Comparison of ENCODE assay signal across 1 cellular context in the genomic region with DNA sequence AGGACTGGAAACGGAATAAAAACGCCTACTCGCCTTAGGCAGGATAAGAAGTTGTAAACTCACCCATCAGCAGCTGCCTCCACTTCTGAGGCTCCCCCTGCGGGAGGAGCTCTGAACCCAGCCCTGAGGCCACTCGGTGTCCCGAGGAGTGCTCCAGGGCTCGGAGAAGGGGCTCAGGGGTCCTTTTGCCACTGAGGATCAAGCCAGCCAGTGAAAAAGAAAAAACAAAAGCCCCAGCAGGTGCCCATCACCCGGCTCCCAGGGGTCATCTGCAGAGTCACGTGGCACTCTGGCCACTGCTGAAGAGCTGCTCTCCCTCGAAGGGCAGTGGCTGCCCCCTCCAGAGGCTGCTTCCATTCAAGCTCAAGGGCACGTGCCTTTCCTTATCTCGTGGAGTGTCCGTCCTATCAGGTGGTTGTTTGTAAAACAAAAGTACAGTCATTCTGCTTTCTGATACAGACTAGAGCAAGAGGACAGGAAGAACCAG.
A peak's percentile ranks its signal among the peaks of the same experiment; 100 is the strongest.
TF ChIP-seq lines count a peak whose summit lies in the region.

No MANE protein-coding gene starts in this region.

TF ChIP-seq in K562, 482 proteins besides CTCF, POLR2A, EP300 and RAD21 (continued from another document):
- TF ChIP-seq, protein P1, sequence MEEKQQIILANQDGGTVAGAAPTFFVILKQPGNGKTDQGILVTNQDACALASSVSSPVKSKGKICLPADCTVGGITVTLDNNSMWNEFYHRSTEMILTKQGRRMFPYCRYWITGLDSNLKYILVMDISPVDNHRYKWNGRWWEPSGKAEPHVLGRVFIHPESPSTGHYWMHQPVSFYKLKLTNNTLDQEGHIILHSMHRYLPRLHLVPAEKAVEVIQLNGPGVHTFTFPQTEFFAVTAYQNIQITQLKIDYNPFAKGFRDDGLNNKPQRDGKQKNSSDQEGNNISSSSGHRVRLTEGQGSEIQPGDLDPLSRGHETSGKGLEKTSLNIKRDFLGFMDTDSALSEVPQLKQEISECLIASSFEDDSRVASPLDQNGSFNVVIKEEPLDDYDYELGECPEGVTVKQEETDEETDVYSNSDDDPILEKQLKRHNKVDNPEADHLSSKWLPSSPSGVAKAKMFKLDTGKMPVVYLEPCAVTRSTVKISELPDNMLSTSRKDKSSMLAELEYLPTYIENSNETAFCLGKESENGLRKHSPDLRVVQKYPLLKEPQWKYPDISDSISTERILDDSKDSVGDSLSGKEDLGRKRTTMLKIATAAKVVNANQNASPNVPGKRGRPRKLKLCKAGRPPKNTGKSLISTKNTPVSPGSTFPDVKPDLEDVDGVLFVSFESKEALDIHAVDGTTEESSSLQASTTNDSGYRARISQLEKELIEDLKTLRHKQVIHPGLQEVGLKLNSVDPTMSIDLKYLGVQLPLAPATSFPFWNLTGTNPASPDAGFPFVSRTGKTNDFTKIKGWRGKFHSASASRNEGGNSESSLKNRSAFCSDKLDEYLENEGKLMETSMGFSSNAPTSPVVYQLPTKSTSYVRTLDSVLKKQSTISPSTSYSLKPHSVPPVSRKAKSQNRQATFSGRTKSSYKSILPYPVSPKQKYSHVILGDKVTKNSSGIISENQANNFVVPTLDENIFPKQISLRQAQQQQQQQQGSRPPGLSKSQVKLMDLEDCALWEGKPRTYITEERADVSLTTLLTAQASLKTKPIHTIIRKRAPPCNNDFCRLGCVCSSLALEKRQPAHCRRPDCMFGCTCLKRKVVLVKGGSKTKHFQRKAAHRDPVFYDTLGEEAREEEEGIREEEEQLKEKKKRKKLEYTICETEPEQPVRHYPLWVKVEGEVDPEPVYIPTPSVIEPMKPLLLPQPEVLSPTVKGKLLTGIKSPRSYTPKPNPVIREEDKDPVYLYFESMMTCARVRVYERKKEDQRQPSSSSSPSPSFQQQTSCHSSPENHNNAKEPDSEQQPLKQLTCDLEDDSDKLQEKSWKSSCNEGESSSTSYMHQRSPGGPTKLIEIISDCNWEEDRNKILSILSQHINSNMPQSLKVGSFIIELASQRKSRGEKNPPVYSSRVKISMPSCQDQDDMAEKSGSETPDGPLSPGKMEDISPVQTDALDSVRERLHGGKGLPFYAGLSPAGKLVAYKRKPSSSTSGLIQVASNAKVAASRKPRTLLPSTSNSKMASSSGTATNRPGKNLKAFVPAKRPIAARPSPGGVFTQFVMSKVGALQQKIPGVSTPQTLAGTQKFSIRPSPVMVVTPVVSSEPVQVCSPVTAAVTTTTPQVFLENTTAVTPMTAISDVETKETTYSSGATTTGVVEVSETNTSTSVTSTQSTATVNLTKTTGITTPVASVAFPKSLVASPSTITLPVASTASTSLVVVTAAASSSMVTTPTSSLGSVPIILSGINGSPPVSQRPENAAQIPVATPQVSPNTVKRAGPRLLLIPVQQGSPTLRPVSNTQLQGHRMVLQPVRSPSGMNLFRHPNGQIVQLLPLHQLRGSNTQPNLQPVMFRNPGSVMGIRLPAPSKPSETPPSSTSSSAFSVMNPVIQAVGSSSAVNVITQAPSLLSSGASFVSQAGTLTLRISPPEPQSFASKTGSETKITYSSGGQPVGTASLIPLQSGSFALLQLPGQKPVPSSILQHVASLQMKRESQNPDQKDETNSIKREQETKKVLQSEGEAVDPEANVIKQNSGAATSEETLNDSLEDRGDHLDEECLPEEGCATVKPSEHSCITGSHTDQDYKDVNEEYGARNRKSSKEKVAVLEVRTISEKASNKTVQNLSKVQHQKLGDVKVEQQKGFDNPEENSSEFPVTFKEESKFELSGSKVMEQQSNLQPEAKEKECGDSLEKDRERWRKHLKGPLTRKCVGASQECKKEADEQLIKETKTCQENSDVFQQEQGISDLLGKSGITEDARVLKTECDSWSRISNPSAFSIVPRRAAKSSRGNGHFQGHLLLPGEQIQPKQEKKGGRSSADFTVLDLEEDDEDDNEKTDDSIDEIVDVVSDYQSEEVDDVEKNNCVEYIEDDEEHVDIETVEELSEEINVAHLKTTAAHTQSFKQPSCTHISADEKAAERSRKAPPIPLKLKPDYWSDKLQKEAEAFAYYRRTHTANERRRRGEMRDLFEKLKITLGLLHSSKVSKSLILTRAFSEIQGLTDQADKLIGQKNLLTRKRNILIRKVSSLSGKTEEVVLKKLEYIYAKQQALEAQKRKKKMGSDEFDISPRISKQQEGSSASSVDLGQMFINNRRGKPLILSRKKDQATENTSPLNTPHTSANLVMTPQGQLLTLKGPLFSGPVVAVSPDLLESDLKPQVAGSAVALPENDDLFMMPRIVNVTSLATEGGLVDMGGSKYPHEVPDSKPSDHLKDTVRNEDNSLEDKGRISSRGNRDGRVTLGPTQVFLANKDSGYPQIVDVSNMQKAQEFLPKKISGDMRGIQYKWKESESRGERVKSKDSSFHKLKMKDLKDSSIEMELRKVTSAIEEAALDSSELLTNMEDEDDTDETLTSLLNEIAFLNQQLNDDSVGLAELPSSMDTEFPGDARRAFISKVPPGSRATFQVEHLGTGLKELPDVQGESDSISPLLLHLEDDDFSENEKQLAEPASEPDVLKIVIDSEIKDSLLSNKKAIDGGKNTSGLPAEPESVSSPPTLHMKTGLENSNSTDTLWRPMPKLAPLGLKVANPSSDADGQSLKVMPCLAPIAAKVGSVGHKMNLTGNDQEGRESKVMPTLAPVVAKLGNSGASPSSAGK (IDR thresholded peaks at IDR 0.05), result peak; percentile 94
- no peak for TF ChIP-seq ZHX1 (conservative IDR thresholded peaks at IDR 0.05; ENCODE audit: low read length)
- TF ChIP-seq, protein P2, sequence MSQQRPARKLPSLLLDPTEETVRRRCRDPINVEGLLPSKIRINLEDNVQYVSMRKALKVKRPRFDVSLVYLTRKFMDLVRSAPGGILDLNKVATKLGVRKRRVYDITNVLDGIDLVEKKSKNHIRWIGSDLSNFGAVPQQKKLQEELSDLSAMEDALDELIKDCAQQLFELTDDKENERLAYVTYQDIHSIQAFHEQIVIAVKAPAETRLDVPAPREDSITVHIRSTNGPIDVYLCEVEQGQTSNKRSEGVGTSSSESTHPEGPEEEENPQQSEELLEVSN (IDR thresholded peaks at IDR 0.05; ENCODE audit: borderline replicate concordance in 1 of 2, extremely low read depth in 1 of 2, insufficient read depth in 1 of 2, insufficient read length in 1 of 2, low read depth in 1 of 2, low read length in 1 of 2, poor library complexity in 1 of 2, severe bottlenecking in 1 of 2), result peak; percentile 69 to 73
- TF ChIP-seq, protein P3, sequence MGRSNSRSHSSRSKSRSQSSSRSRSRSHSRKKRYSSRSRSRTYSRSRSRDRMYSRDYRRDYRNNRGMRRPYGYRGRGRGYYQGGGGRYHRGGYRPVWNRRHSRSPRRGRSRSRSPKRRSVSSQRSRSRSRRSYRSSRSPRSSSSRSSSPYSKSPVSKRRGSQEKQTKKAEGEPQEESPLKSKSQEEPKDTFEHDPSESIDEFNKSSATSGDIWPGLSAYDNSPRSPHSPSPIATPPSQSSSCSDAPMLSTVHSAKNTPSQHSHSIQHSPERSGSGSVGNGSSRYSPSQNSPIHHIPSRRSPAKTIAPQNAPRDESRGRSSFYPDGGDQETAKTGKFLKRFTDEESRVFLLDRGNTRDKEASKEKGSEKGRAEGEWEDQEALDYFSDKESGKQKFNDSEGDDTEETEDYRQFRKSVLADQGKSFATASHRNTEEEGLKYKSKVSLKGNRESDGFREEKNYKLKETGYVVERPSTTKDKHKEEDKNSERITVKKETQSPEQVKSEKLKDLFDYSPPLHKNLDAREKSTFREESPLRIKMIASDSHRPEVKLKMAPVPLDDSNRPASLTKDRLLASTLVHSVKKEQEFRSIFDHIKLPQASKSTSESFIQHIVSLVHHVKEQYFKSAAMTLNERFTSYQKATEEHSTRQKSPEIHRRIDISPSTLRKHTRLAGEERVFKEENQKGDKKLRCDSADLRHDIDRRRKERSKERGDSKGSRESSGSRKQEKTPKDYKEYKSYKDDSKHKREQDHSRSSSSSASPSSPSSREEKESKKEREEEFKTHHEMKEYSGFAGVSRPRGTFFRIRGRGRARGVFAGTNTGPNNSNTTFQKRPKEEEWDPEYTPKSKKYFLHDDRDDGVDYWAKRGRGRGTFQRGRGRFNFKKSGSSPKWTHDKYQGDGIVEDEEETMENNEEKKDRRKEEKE (IDR thresholded peaks at IDR 0.05; ENCODE audit: borderline replicate concordance in 1 of 2, control insufficient read depth in 1 of 2, low read depth in 2 of 2, low read length in 1 of 2), result no peak
- no peak for TF ChIP-seq CHD7 (IDR thresholded peaks at IDR 0.05; ENCODE audit: low read depth, low read length)
- no peak for TF ChIP-seq CBFA2T3 (IDR thresholded peaks at IDR 0.05)
- TF ChIP-seq KLF1 (tag; IDR thresholded peaks at IDR 0.05), result no peak
- TF ChIP-seq ZNF124 (CRISPR knock-in tag; IDR thresholded peaks at IDR 0.05), result no peak
- no peak for TF ChIP-seq ZNF41 (CRISPR knock-in tag; conservative IDR thresholded peaks at IDR 0.05)
- TF ChIP-seq, protein P4, sequence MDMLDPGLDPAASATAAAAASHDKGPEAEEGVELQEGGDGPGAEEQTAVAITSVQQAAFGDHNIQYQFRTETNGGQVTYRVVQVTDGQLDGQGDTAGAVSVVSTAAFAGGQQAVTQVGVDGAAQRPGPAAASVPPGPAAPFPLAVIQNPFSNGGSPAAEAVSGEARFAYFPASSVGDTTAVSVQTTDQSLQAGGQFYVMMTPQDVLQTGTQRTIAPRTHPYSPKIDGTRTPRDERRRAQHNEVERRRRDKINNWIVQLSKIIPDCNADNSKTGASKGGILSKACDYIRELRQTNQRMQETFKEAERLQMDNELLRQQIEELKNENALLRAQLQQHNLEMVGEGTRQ (CRISPR knock-in tag; IDR thresholded peaks at IDR 0.05), result peak; percentile 84
- TF ChIP-seq ZNF197 (CRISPR knock-in tag; IDR thresholded peaks at IDR 0.05; ENCODE audit: low read depth), result no peak
